8 cellular contexts compared by ENCODE assay signal in the genomic region with DNA sequence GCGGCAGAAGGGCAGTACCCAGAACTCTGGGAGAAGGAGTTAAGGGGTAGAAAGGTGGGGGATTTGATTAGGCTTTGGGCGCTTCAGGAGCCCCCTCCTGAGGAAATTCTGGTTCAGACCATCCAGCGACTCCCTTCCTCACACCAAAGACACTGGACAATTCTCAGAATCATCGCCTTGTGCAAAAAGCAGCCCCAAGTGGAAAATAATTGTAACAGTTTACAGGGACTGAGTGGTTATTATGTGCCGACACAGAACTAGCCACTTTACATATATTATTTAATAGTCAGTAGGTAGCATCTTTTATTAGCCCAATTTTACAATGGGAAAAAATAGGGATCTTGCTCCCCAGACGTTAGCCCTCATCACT. TPM values are rescaled to one million over a fixed set of nuclear protein-coding genes. Genes with fewer than 3 reads are reported as not detected.
DNase-seq lines count a peak whose midpoint lies in the region; ATAC-seq, FAIRE-seq and TF ChIP-seq lines count a peak whose summit lies in the region.

No MANE protein-coding gene starts in this region.

- H3K79me2 ChIP-seq in keratinocyte (ENCODE audit: control insufficient read depth, insufficient read depth, low read length): peaks cover 16% of the 10 kb centered on the region

- dilution Hi-C loops in keratinocyte (cut with MboI; ENCODE audit: extremely low pct_ligation_motif_present, low sequenced_read_pairs): no loop called here

- H3K4me2 ChIP-seq in keratinocyte (ENCODE audit: control insufficient read depth, extremely low read depth, insufficient read depth, low read depth, low read length): peak overlapping the region; percentile 94

- no peaks in the 10 kb centered on the region for H4K20me1 ChIP-seq in keratinocyte (ENCODE audit: control insufficient read depth, extremely low read depth, insufficient read depth, low read length)

- peak overlapping the region; percentile 78 for H3K9ac ChIP-seq in keratinocyte (ENCODE audit: control insufficient read depth, extremely low read depth, insufficient read depth, low read length)
- H3K9ac ChIP-seq in subcutaneous abdominal adipose tissue (ENCODE audit: low read length in 5 of 5): peak overlapping the region; percentile 57 to 90 (median 80)

- H3K4me1 Mint-ChIP-seq in T-helper 1 cell treated with Interleukin-12 subunit alpha and Interleukin-12 subunit beta and Interleukin-4 antibody, amounts not matched to agents 30 μg/mL and 1 μg/mL, for 36 hours (ENCODE audit: low read depth): peaks cover 18% of the 10 kb centered on the region
- H3K4me1 Mint-ChIP-seq in activated naive CD8-positive, alpha-beta T cell treated with anti-CD3 and anti-CD28 coated beads, Interleukin-2, amount 50 U/mL, for 24 hours: peaks cover 22% of the 10 kb centered on the region

- H3K9me1 ChIP-seq in keratinocyte (ENCODE audit: control insufficient read depth, extremely low read depth, insufficient read depth, low read length): no peaks in the 10 kb centered on the region

- ATAC-seq in activated naive CD8-positive, alpha-beta T cell treated with anti-CD3 and anti-CD28 coated beads, Interleukin-2, amount 50 U/mL, for 24 hours: no peak
- no peak for ATAC-seq in HG03039 (IDR thresholded peaks at IDR 0.05; ENCODE audit: unreplicated experiment)

- TF ChIP-seq CTCF in keratinocyte (optimal IDR thresholded peaks at IDR 0.05 in 1 of 3, IDR thresholded peaks at IDR 0.05 in 1 of 3, conservative IDR thresholded peaks at IDR 0.05 in 1 of 3; ENCODE audit: extremely low read depth in 1 of 3, insufficient read depth in 2 of 3, low read length in 3 of 3): no peak

- FAIRE-seq in keratinocyte (lab: Jason Lieb, UNC): no peak

- H3K4me3 ChIP-seq in keratinocyte (ENCODE audit: control insufficient read depth in 2 of 3, extremely low read depth in 1 of 3, insufficient read depth in 2 of 3, low read depth in 1 of 3, low read length in 3 of 3) (peak overlapping the region; percentile 41 to 74 (median 66)), subcutaneous abdominal adipose tissue (ENCODE audit: low read depth in 1 of 5, low read length in 5 of 5) (peak overlapping the region; percentile 58 to 73 (median 66))

- no peaks in the 10 kb centered on the region for H3K27me3 ChIP-seq in keratinocyte (ENCODE audit: control insufficient read depth, extremely low read depth, insufficient read depth, low read length)
- no peaks in the 10 kb centered on the region for H3K27me3 ChIP-seq in subcutaneous abdominal adipose tissue (ENCODE audit: control insufficient read depth in 5 of 5, insufficient read depth in 4 of 5, low read length in 5 of 5)

- DNase-seq in T-helper 1 cell: no peak
- no peak for DNase-seq in activated naive CD8-positive, alpha-beta T cell treated with anti-CD3 and anti-CD28 coated beads, Interleukin-2, amount 50 U/mL, for 24 hours
- DNase-seq in keratinocyte (ENCODE audit: low read depth, low spot score): no peak
- no peak for DNase-seq in DMS79 (lab: John Stamatoyannopoulos, UW)
- no peak for DNase-seq in hepatic stellate cell (ENCODE audit: low spot score)

- H3K27ac ChIP-seq in keratinocyte (ENCODE audit: control insufficient read depth, insufficient read depth, low read length) (peak overlapping the region; percentile 78), subcutaneous abdominal adipose tissue (ENCODE audit: low read depth, low read length) (peak overlapping the region; percentile 91)

- H3K9me3 Mint-ChIP-seq in T-helper 1 cell treated with Interleukin-12 subunit alpha and Interleukin-12 subunit beta and Interleukin-4 antibody, amounts not matched to agents 30 μg/mL and 1 μg/mL, for 36 hours: no peaks in the 10 kb centered on the region
- no peaks in the 10 kb centered on the region for H3K9me3 Mint-ChIP-seq in activated naive CD8-positive, alpha-beta T cell treated with anti-CD3 and anti-CD28 coated beads, Interleukin-2, amount 50 U/mL, for 24 hours

- H3K36me3 Mint-ChIP-seq in T-helper 1 cell treated with Interleukin-12 subunit alpha and Interleukin-12 subunit beta and Interleukin-4 antibody, amounts not matched to agents 30 μg/mL and 1 μg/mL, for 36 hours (ENCODE audit: low read depth): peaks cover 11% of the 10 kb centered on the region
- peaks cover 20% of the 10 kb centered on the region for H3K36me3 Mint-ChIP-seq in activated naive CD8-positive, alpha-beta T cell treated with anti-CD3 and anti-CD28 coated beads, Interleukin-2, amount 50 U/mL, for 24 hours (ENCODE audit: low read depth)

- H3K27me3 Mint-ChIP-seq in T-helper 1 cell treated with Interleukin-12 subunit alpha and Interleukin-12 subunit beta and Interleukin-4 antibody, amounts not matched to agents 30 μg/mL and 1 μg/mL, for 36 hours (ENCODE audit: low read depth): peaks cover 13% of the 10 kb centered on the region
- H3K27me3 Mint-ChIP-seq in activated naive CD8-positive, alpha-beta T cell treated with anti-CD3 and anti-CD28 coated beads, Interleukin-2, amount 50 U/mL, for 24 hours: no peaks in the 10 kb centered on the region

- H3K4me1 ChIP-seq in keratinocyte (ENCODE audit: control insufficient read depth, extremely low read depth, insufficient read depth, low read length): peaks cover 13% of the 10 kb centered on the region
- peaks cover 3 to 32% (median 25%) of the 10 kb centered on the region in 5 donors for H3K4me1 ChIP-seq in subcutaneous abdominal adipose tissue (ENCODE audit: control insufficient read depth in 5 of 5, insufficient read depth in 5 of 5, low read length in 5 of 5)

- H3K4me3 Mint-ChIP-seq in T-helper 1 cell treated with Interleukin-12 subunit alpha and Interleukin-12 subunit beta and Interleukin-4 antibody, amounts not matched to agents 30 μg/mL and 1 μg/mL, for 36 hours: peak overlapping the region; percentile 68
- peak overlapping the region; percentile 50 for H3K4me3 Mint-ChIP-seq in activated naive CD8-positive, alpha-beta T cell treated with anti-CD3 and anti-CD28 coated beads, Interleukin-2, amount 50 U/mL, for 24 hours

- no peaks in the 10 kb centered on the region for H3K9me3 ChIP-seq in keratinocyte (ENCODE audit: control insufficient read depth, low read depth, low read length)
- H3K9me3 ChIP-seq in subcutaneous abdominal adipose tissue (ENCODE audit: control insufficient read depth in 5 of 5, low read length in 5 of 5): no peaks in the 10 kb centered on the region

- peak overlapping the region; percentile 77 for H2AFZ ChIP-seq in keratinocyte (ENCODE audit: control insufficient read depth, low read length)

- peak overlapping the region; percentile 26 for H3K27ac Mint-ChIP-seq in T-helper 1 cell treated with Interleukin-12 subunit alpha and Interleukin-12 subunit beta and Interleukin-4 antibody, amounts not matched to agents 30 μg/mL and 1 μg/mL, for 36 hours
- no peak overlapping the region for H3K27ac Mint-ChIP-seq in activated naive CD8-positive, alpha-beta T cell treated with anti-CD3 and anti-CD28 coated beads, Interleukin-2, amount 50 U/mL, for 24 hours

- peaks cover 21 to 28% of the 10 kb centered on the region in 2 experiments for H3K36me3 ChIP-seq in keratinocyte (ENCODE audit: control insufficient read depth in 2 of 2, extremely low read depth in 1 of 2, insufficient read depth in 2 of 2, low read length in 2 of 2)
- H3K36me3 ChIP-seq in subcutaneous abdominal adipose tissue (ENCODE audit: control insufficient read depth in 5 of 5, insufficient read depth in 5 of 5, low read length in 5 of 5): peaks cover 0 to 30% (median 28%) of the 10 kb centered on the region in 5 donors

RNA-seq across cellular contexts. Expression of gene TRIM3, which starts 0.7 kb away (rescaled TPM):
- 9.7 to 12.6 TPM (median 10.3 TPM) in 3 replicates for polyA plus RNA-seq in keratinocyte
- 6.2 TPM for polyA plus RNA-seq in keratinocyte (2011; ENCODE audit: low read depth)
- 2.6 and 4.7 TPM in 2 replicates for polyA plus RNA-seq in keratinocyte (2011; cell fraction: cytosol; rRNA removed)
- polyA plus RNA-seq in keratinocyte (2011; cell fraction: nucleus; rRNA removed): 41.9 and 48.6 TPM in 2 replicates
- polyA plus RNA-seq in keratinocyte (2012; ENCODE audit: low replicate concordance): 9.7 and 10.4 TPM in 2 replicates
- polyA minus RNA-seq in keratinocyte: 9.5 to 14.6 TPM (median 10.5 TPM) in 3 replicates
- 19.6 TPM for polyA minus RNA-seq in keratinocyte (2011; cell fraction: cytosol; rRNA and poly(A)+ RNA removed)
- 21.0 and 21.7 TPM in 2 replicates for polyA minus RNA-seq in keratinocyte (2011; cell fraction: nucleus; rRNA and poly(A)+ RNA removed)

RNA-seq across cellular contexts. Expression of gene ARFIP2, which starts 6.7 kb away (rescaled TPM):
- 65.2 to 89.3 TPM (median 66.3 TPM) in 3 replicates for polyA plus RNA-seq in keratinocyte
- polyA plus RNA-seq in keratinocyte (2011; ENCODE audit: low read depth): 65.2 TPM
- polyA plus RNA-seq in keratinocyte (2011; cell fraction: cytosol; rRNA removed): 49.1 and 58.3 TPM in 2 replicates
- polyA plus RNA-seq in keratinocyte (2011; cell fraction: nucleus; rRNA removed): 150 and 166 TPM in 2 replicates
- 44.1 and 45.3 TPM in 2 replicates for polyA plus RNA-seq in keratinocyte (2012; ENCODE audit: low replicate concordance)
- polyA minus RNA-seq in keratinocyte: 42.7 to 50.8 TPM (median 48.8 TPM) in 3 replicates
- polyA minus RNA-seq in keratinocyte (2011; cell fraction: cytosol; rRNA and poly(A)+ RNA removed): 38.6 TPM
- polyA minus RNA-seq in keratinocyte (2011; cell fraction: nucleus; rRNA and poly(A)+ RNA removed): 26.8 and 30.3 TPM in 2 replicates

RNA-seq across cellular contexts. Expression of gene TIMM10B, which starts 6.9 kb away (rescaled TPM):
- polyA plus RNA-seq in keratinocyte: 32.9 to 39.7 TPM (median 34.1 TPM) in 3 replicates
- 7.2 TPM for polyA plus RNA-seq in keratinocyte (2011; ENCODE audit: low read depth)
- 33.6 and 43.6 TPM in 2 replicates for polyA plus RNA-seq in keratinocyte (2011; cell fraction: cytosol; rRNA removed)
- 31.7 and 35.2 TPM in 2 replicates for polyA plus RNA-seq in keratinocyte (2011; cell fraction: nucleus; rRNA removed)
- polyA plus RNA-seq in keratinocyte (2012; ENCODE audit: low replicate concordance): 23.8 and 32.7 TPM in 2 replicates
- polyA minus RNA-seq in keratinocyte: 29.9 to 65.8 TPM (median 33.2 TPM) in 3 replicates
- polyA minus RNA-seq in keratinocyte (2011; cell fraction: cytosol; rRNA and poly(A)+ RNA removed): 25.3 TPM
- 21.1 and 34.7 TPM in 2 replicates for polyA minus RNA-seq in keratinocyte (2011; cell fraction: nucleus; rRNA and poly(A)+ RNA removed)

RNA-seq across cellular contexts. Expression of gene DNHD1, which starts 22.7 kb away (rescaled TPM):
- 2.1 to 3.5 TPM (median 2.9 TPM) in 3 replicates for polyA plus RNA-seq in keratinocyte
- polyA plus RNA-seq in keratinocyte (2011; ENCODE audit: low read depth): 3.3 TPM
- polyA plus RNA-seq in keratinocyte (2011; cell fraction: cytosol; rRNA removed): 0.49 and 0.83 TPM in 2 replicates
- polyA plus RNA-seq in keratinocyte (2011; cell fraction: nucleus; rRNA removed): 20.8 and 25.3 TPM in 2 replicates
- polyA plus RNA-seq in keratinocyte (2012; ENCODE audit: low replicate concordance): 1.8 and 5.7 TPM in 2 replicates
- 7.8 to 22.1 TPM (median 17.1 TPM) in 3 replicates for polyA minus RNA-seq in keratinocyte
- 1.7 TPM for polyA minus RNA-seq in keratinocyte (2011; cell fraction: cytosol; rRNA and poly(A)+ RNA removed)
- 17.3 and 30.0 TPM in 2 replicates for polyA minus RNA-seq in keratinocyte (2011; cell fraction: nucleus; rRNA and poly(A)+ RNA removed)

RNA-seq across cellular contexts. Expression of gene HPX, which starts 33.6 kb away (rescaled TPM):
- polyA plus RNA-seq in keratinocyte: 0.35 to 1.5 TPM (median 0.76 TPM) in 3 replicates
- polyA plus RNA-seq in keratinocyte (2011; ENCODE audit: low read depth): 0.26 TPM
- 0.08 and 0.13 TPM in 2 replicates for polyA plus RNA-seq in keratinocyte (2011; cell fraction: cytosol; rRNA removed)
- polyA plus RNA-seq in keratinocyte (2011; cell fraction: nucleus; rRNA removed): 7.6 and 11.3 TPM in 2 replicates
- 0.10 and 1.4 TPM in 2 replicates for polyA plus RNA-seq in keratinocyte (2012; ENCODE audit: low replicate concordance)
- polyA minus RNA-seq in keratinocyte: 2.3 to 2.8 TPM in 2 of 3 replicates, not detected in the other
- not detected for polyA minus RNA-seq in keratinocyte (2011; cell fraction: cytosol; rRNA and poly(A)+ RNA removed)
- 3.0 and 9.7 TPM in 2 replicates for polyA minus RNA-seq in keratinocyte (2011; cell fraction: nucleus; rRNA and poly(A)+ RNA removed)
